In genomic region chr13:98174321-98174720, GRCh38 we compare ENCODE assay signal across 14 cellular contexts. TPM values are rescaled to one million over a fixed set of nuclear protein-coding genes. Genes with fewer than 3 reads are reported as not detected.
A peak's percentile ranks its signal among the peaks of the same experiment; 100 is the strongest.
DNase-seq lines count a peak whose midpoint lies in the region; ATAC-seq and TF ChIP-seq lines count a peak whose summit lies in the region.
"Had no signal": no experiment of that assay in that cellular context is flagged by ENCODE, and none has a peak within 500 bp of the region (broad histone marks: within the 10 kb centered on the region; RNA-seq: fewer than 3 reads in every experiment).

No MANE protein-coding gene starts in this region.

- peak overlapping the region; percentile 98 for H4K91ac ChIP-seq in IMR-90 (ENCODE audit: insufficient read depth, low read depth, low read length)

- WGBS in IMR-90 (ENCODE audit: extremely low coverage in 2 of 2, insufficient read length in 1 of 2), 2 experiments = 0% methylated on average over 3 of the region's 7 CpGs; no CpG with 5 or more reads in 1 of the 2 experiments
- WGBS in right lobe of liver (ENCODE audit: insufficient coverage, low coverage, low lambda C conversion rate, missing lambda C conversion rate) = 23% methylated on average over 7 of the region's 7 CpGs
- WGBS in suprapubic skin = 64% methylated on average over 7 of the region's 7 CpGs

- peak; percentile 23; the same call in 1 of the 2 replicates for TF ChIP-seq POLR2A in IMR-90 (IDR thresholded peaks at IDR 0.05; ENCODE audit: low read depth, low read length)
- no peak for TF ChIP-seq POLR2A in right lobe of liver (IDR thresholded peaks at IDR 0.05)
- no peak for TF ChIP-seq POLR2A in suprapubic skin (IDR thresholded peaks at IDR 0.05)

- intact Hi-C loops in IMR-90 (cut with micrococcal nuclease) (no loop called here), right lobe of liver (cut with DNase I) (no loop called here)

- H3K27ac ChIP-seq in IMR-90 (ENCODE audit: insufficient read depth, low read length) (peak overlapping the region; percentile 87), brain microvascular endothelial cell (peak overlapping the region; percentile 91), right lobe of liver (peak overlapping the region; percentile 63 to 89 (median 74)), suprapubic skin (peak overlapping the region; percentile 80)

- peak overlapping the region; percentile 65 for H3K18ac ChIP-seq in IMR-90 (ENCODE audit: low read depth, low read length)

- peak overlapping the region; percentile 50 for H4K5ac ChIP-seq in IMR-90 (ENCODE audit: low read depth, low read length)

- no TSS peak for BruUV-seq in IMR-90 (replicated peaks; lab: Mats Ljungman, UMichigan)

- peaks cover 15% of the 10 kb centered on the region for H3K9me1 ChIP-seq in IMR-90 (ENCODE audit: insufficient read depth, low read length)

- DNase-seq in IMR-90 = no peak
- no peak for DNase-seq in brain microvascular endothelial cell
- no peak for DNase-seq in right lobe of liver
- DNase-seq in suprapubic skin (ENCODE audit: low spot score in 2 of 2) = no peak
- no peak for DNase-seq in NCI-H524 (lab: John Stamatoyannopoulos, UW)
- no peak for DNase-seq in stimulated activated CD4-positive, alpha-beta T cell treated with anti-CD3 and anti-CD28 coated beads, Interleukin-4, amount 100 ng/mL, for 24 hours
- DNase-seq: activated CD4-positive, alpha-beta T cell treated with anti-CD3 and anti-CD28 coated beads, Interleukin-2, amount 50 U/mL, for 48 hours; NCI-H1417; T-helper 2 cell had no signal

- no peaks in the 10 kb centered on the region for H3K27me3 ChIP-seq in IMR-90 (ENCODE audit: control insufficient read depth, insufficient read depth, low read length)
- H3K27me3 ChIP-seq in brain microvascular endothelial cell (replicated peaks) = no peaks in the 10 kb centered on the region
- H3K27me3 ChIP-seq in right lobe of liver = no peaks in the 10 kb centered on the region
- no peaks in the 10 kb centered on the region for H3K27me3 ChIP-seq in suprapubic skin
- H3K27me3 ChIP-seq: ascending aorta had no signal

- peak overlapping the region; percentile 91 for H3K4ac ChIP-seq in IMR-90 (ENCODE audit: low read depth, low read length)

- peak overlapping the region; percentile 26 to 87 for H4K8ac ChIP-seq in IMR-90 (ENCODE audit: low read depth in 2 of 2, low read length in 2 of 2)

- peak overlapping the region; percentile 36 for H3K9ac ChIP-seq in IMR-90 (ENCODE audit: low read depth, low read length)

- H3K4me2 ChIP-seq in IMR-90 (ENCODE audit: low read depth, low read length) = peak overlapping the region; percentile 71

- H2BK20ac ChIP-seq in IMR-90 (ENCODE audit: low read depth, low read length) = peak overlapping the region; percentile 90

- in situ Hi-C loops in IMR-90 (cut with MboI; ENCODE audit: low sequenced_read_pairs) (loop anchor here (5.0 kb wide), 1 partner anchor 43 kb away; no protein-coding TSS in a partner anchor), brain microvascular endothelial cell (cut with HindIII; ENCODE audit: low pct_ligation_motif_present, low sequenced_read_pairs) (no loop called here)

- TF ChIP-seq RAD21 in IMR-90 (IDR thresholded peaks at IDR 0.05; ENCODE audit: low read length) = no peak

- dilution Hi-C loops in IMR-90 (cut with HindIII; ENCODE audit: low sequenced_read_pairs, unreplicated experiment) = no loop called here

- H3K9me3 ChIP-seq in IMR-90 (ENCODE audit: control insufficient read depth, insufficient read depth, low read length) = no peaks in the 10 kb centered on the region
- no peaks in the 10 kb centered on the region for H3K9me3 ChIP-seq in right lobe of liver
- no peaks in the 10 kb centered on the region for H3K9me3 ChIP-seq in suprapubic skin
- H3K9me3 ChIP-seq: ascending aorta had no signal

- H3K36me3 ChIP-seq in IMR-90 (ENCODE audit: control insufficient read depth, insufficient read depth, low read length) (peaks cover 16% of the 10 kb centered on the region), brain microvascular endothelial cell (replicated peaks) (no peaks in the 10 kb centered on the region), right lobe of liver (no peaks in the 10 kb centered on the region), suprapubic skin (no peaks in the 10 kb centered on the region)
- H3K36me3 ChIP-seq: ascending aorta had no signal

- H2BK15ac ChIP-seq in IMR-90 (ENCODE audit: low read depth, low read length) = peak overlapping the region; percentile 76

- ATAC-seq in IMR-90 (ENCODE audit: low read depth) = no peak
- peak; percentile 37 to 59 (median 44) for ATAC-seq in right lobe of liver
- ATAC-seq in HG03460 (IDR thresholded peaks at IDR 0.05; ENCODE audit: unreplicated experiment) = no peak

- H4K20me1 ChIP-seq in IMR-90 (ENCODE audit: insufficient read depth, low read length) = peaks cover 16% of the 10 kb centered on the region; the same call in 1 of the 2 replicates

- peaks cover 37% of the 10 kb centered on the region for H3K4me1 ChIP-seq in IMR-90 (ENCODE audit: control insufficient read depth, insufficient read depth, low read length)
- H3K4me1 ChIP-seq in right lobe of liver = peaks cover 0 to 40% (median 23%) of the 10 kb centered on the region in 4 donors
- H3K4me1 ChIP-seq in suprapubic skin = peaks cover 30% of the 10 kb centered on the region

- peaks cover 34 to 79% of the 10 kb centered on the region in 2 experiments for H3K79me1 ChIP-seq in IMR-90 (ENCODE audit: low read depth in 1 of 2, low read length in 2 of 2)

- H3K56ac ChIP-seq in IMR-90 (ENCODE audit: extremely low read depth, insufficient read depth, low read length) = peak overlapping the region; percentile 97

- no peak overlapping the region for H2AK9ac ChIP-seq in IMR-90 (replicated peaks; ENCODE audit: low read depth, low read length, poor library complexity)

- peak overlapping the region; percentile 91 for H2BK5ac ChIP-seq in IMR-90 (ENCODE audit: low read depth, low read length, poor library complexity, severe bottlenecking)

- CTCF ChIA-PET in IMR-90 (lab: Yijun Ruan, JAX) = interaction anchor here (1.0 kb wide), 1 partner anchor 41 kb away, joined by 5 read pairs; no protein-coding TSS in a partner anchor

- TF ChIP-seq EP300 in suprapubic skin (IDR thresholded peaks at IDR 0.05) = no peak

- peak overlapping the region; percentile 94 for H2AK5ac ChIP-seq in IMR-90 (ENCODE audit: low read depth, low read length)

- H2AFZ ChIP-seq in IMR-90 (replicated peaks; ENCODE audit: low read length, poor library complexity) = no peak overlapping the region

- H2BK120ac ChIP-seq in IMR-90 (ENCODE audit: low read depth, low read length) = peak overlapping the region; percentile 93

- POLR2A ChIA-PET in IMR-90 (lab: Charles Lee; ENCODE audit: unreplicated experiment) = interaction anchor here (1.0 kb wide), 1 partner anchor 120 kb away, joined by 3 read pairs; no protein-coding TSS in a partner anchor

- peak overlapping the region; percentile 90 for H3K23ac ChIP-seq in IMR-90 (ENCODE audit: low read depth, low read length)

- TF ChIP-seq CTCF in IMR-90 (conservative IDR thresholded peaks at IDR 0.05; ENCODE audit: low read depth, low read length) = no peak
- TF ChIP-seq CTCF in brain microvascular endothelial cell (IDR thresholded peaks at IDR 0.05; ENCODE audit: low read depth, low read length, missing control alignments) = no peak
- no peak for TF ChIP-seq CTCF in right lobe of liver (IDR thresholded peaks at IDR 0.05)
- no peak for TF ChIP-seq CTCF in suprapubic skin (IDR thresholded peaks at IDR 0.05)

- H3K4me3 ChIP-seq in IMR-90 (ENCODE audit: insufficient read depth, low read depth, low read length) (no peak overlapping the region), brain microvascular endothelial cell (ENCODE audit: low read depth, low read length) (no peak overlapping the region), right lobe of liver (peak overlapping the region in 2 of 3 donors; percentile 9 to 25), suprapubic skin (no peak overlapping the region)
- H3K4me3 ChIP-seq: ascending aorta had no signal

- peak overlapping the region; percentile 69 for H3K14ac ChIP-seq in IMR-90 (replicated peaks; ENCODE audit: low read depth, low read length)

TF ChIP-seq in IMR-90, 13 proteins besides CTCF, POLR2A, EP300 and RAD21:
- TF ChIP-seq BHLHE40 (IDR thresholded peaks at IDR 0.05; ENCODE audit: low read depth, low read length) = no peak

RNA-seq across cellular contexts. Expression of gene RNF113B, which starts 2.7 kb away (rescaled TPM):
- total RNA-seq in IMR-90 (2012; rRNA removed) (not detected in 2 replicates), right lobe of liver (not detected), suprapubic skin (not detected)
- polyA plus RNA-seq in IMR-90 (2012; rRNA removed) = not detected in 2 replicates
- polyA plus RNA-seq in IMR-90 (2012; cell fraction: cytosol; rRNA removed) = not detected in 2 replicates
- not detected in 2 replicates for polyA plus RNA-seq in IMR-90 (2012; cell fraction: nucleus; rRNA removed; ENCODE audit: low replicate concordance)
- total RNA-seq: activated T-helper 1 cell treated with anti-CD3 and anti-CD28 coated beads, Interleukin-12 subunit alpha, Interleukin-12 subunit beta, Interleukin-2, Interleukin-4 antibody, amounts not matched to agents 30 ng/mL and 10 ng/mL and 1 ng/mL, durations not matched to agents 14 hours and 24 hours and 36 hours; ascending aorta; lower leg skin; NCI-H460 had no signal

RNA-seq across cellular contexts. Expression of gene FARP1, which starts 31.4 kb away (rescaled TPM):
- total RNA-seq in IMR-90 (2012; rRNA removed) = 48.3 and 57.0 TPM in 2 replicates
- polyA plus RNA-seq in IMR-90 (2012; rRNA removed) = 32.6 and 39.6 TPM in 2 replicates
- 25.4 and 27.9 TPM in 2 replicates for polyA plus RNA-seq in IMR-90 (2012; cell fraction: cytosol; rRNA removed)
- polyA plus RNA-seq in IMR-90 (2012; cell fraction: nucleus; rRNA removed; ENCODE audit: low replicate concordance) = 49.5 and 91.9 TPM in 2 replicates
- 100 to 1,000 TPM in 1 of 6 experiments, 10 to 100 TPM in 5; 44.9 to 104 (median 80.0) TPM for total RNA-seq in right lobe of liver
- total RNA-seq in suprapubic skin = 10 to 100 TPM; 11.0 to 27.2 (median 13.6) TPM

Comparison
In these comparisons a context has a peak if more than half of its experiments do, and no peak if none do; other contexts are left out.
1. ATAC-seq: peak in right lobe of liver (4 of 4); none in IMR-90 (single experiment) and HG03460 (single experiment).
2. H3K4me3 ChIP-seq: peak in right lobe of liver (2 of 3); none in IMR-90 (single experiment), brain microvascular endothelial cell (single experiment) and suprapubic skin (single experiment).
3. Peak in every context shown above with its lines, with median percentiles within 50 percentile points of each other: H3K27ac ChIP-seq.